In genomic region chr12:50545783-50546182, GRCh38 we compare ENCODE assay signal across 12 cellular contexts. TPM values are rescaled to one million over a fixed set of nuclear protein-coding genes. Genes with fewer than 3 reads are reported as not detected.
DNase-seq lines count a peak whose midpoint lies in the region; ATAC-seq and TF ChIP-seq lines count a peak whose summit lies in the region.
"Had no signal": no experiment of that assay in that cellular context is flagged by ENCODE, and none has a peak within 500 bp of the region (broad histone marks: within the 10 kb centered on the region; RNA-seq: fewer than 3 reads in every experiment).

No MANE protein-coding gene starts in this region.

- H3K4me3 Mint-ChIP-seq in Calu3 (ENCODE audit: low read depth, unreplicated experiment) (no peak overlapping the region), nephron progenitor cell (no peak overlapping the region)

- H3K9me3 ChIP-seq in colonic mucosa: no peaks in the 10 kb centered on the region

- intact Hi-C loops in Calu3 (cut with micrococcal nuclease; ENCODE audit: unreplicated experiment) (loop anchor here (5.0 kb wide), 1 partner anchor 38 kb away; no protein-coding TSS in a partner anchor), colonic mucosa (cut with DNase I) (no loop called here)

- H3K9me3 Mint-ChIP-seq in Calu3 (ENCODE audit: low read depth, unreplicated experiment): no peaks in the 10 kb centered on the region
- H3K9me3 Mint-ChIP-seq in nephron progenitor cell: no peaks in the 10 kb centered on the region

- CTCF ChIA-PET in Calu3 (lab: Charles Lee): interaction anchor here (0.6 to 0.9 kb wide), 4 partner anchors 35 to 119 kb away, joined by 3 to 5 read pairs (median 3); no protein-coding TSS in a partner anchor

- no peak for ATAC-seq in HG02884 (IDR thresholded peaks at IDR 0.05; ENCODE audit: unreplicated experiment)
- no peak for ATAC-seq in HG03469 (IDR thresholded peaks at IDR 0.05; ENCODE audit: unreplicated experiment)

- peak; percentile 25 for DNase-seq in Calu3
- DNase-seq in MV-4-11 (lab: John Stamatoyannopoulos, UW): peak; percentile 74
- DNase-seq in colonic mucosa: peak; percentile 72
- no peak for DNase-seq in nephron progenitor cell
- DNase-seq in NCI-H2196 treated with DMSO at 0.1 percent for 48 hours (lab: John Stamatoyannopoulos, UW; ENCODE audit: unreplicated experiment): no peak
- no peak for DNase-seq in activated naive CD4-positive, alpha-beta T cell (lab: John Stamatoyannopoulos, UW)
- DNase-seq: NCI-H1436 treated with DMSO at 0.1 percent for 48 hours; NK-92 treated with Interleukin-12 subunit alpha and Interleukin-12 subunit beta, amount 100 ng/mL, for 24 hours; T-helper 2 cell had no signal

- no peak overlapping the region for H3K4me3 ChIP-seq in colonic mucosa
- H3K4me3 ChIP-seq: BLaER1 treated with 17β-estradiol and CSF1 and Interleukin-3, amounts not matched to agents 10 nM and 100 nM had no signal

- peaks cover 3% of the 10 kb centered on the region for H3K4me1 ChIP-seq in colonic mucosa

- H3K27ac Mint-ChIP-seq in Calu3 (ENCODE audit: unreplicated experiment) (peak overlapping the region; percentile 78), nephron progenitor cell (peak overlapping the region; percentile 37)

- H3K36me3 Mint-ChIP-seq in Calu3 (ENCODE audit: insufficient read depth, unreplicated experiment) (peaks cover 12% of the 10 kb centered on the region), nephron progenitor cell (ENCODE audit: low read depth) (no peaks in the 10 kb centered on the region)

- peak overlapping the region; percentile 66 for H3K27ac ChIP-seq in colonic mucosa

- H3K9ac ChIP-seq in colonic mucosa (ENCODE audit: low read depth in 2 of 2, low read length in 2 of 2): peak overlapping the region in 1 of 2 donors; percentile 53
- H3K9ac ChIP-seq: BLaER1 treated with 17β-estradiol and CSF1 and Interleukin-3, amounts not matched to agents 10 nM and 100 nM had no signal

- no peaks in the 10 kb centered on the region for H3K27me3 Mint-ChIP-seq in Calu3 (ENCODE audit: unreplicated experiment)
- H3K27me3 Mint-ChIP-seq in nephron progenitor cell (ENCODE audit: low read depth, poor library complexity): no peaks in the 10 kb centered on the region

- BruUV-seq in Calu3 (replicated peaks; lab: Mats Ljungman, UMichigan): no TSS peak

- TF ChIP-seq CTCF in Calu3 (IDR thresholded peaks at IDR 0.05; ENCODE audit: unreplicated experiment) (no peak), colonic mucosa (IDR thresholded peaks at IDR 0.05) (no peak), nephron progenitor cell (IDR thresholded peaks at IDR 0.05) (no peak)

- no peaks in the 10 kb centered on the region for H3K36me3 ChIP-seq in colonic mucosa

- no peaks in the 10 kb centered on the region for H3K27me3 ChIP-seq in colonic mucosa
- H3K27me3 ChIP-seq: BLaER1 treated with 17β-estradiol and CSF1 and Interleukin-3, amounts not matched to agents 10 nM and 100 nM had no signal

- peaks cover 21% of the 10 kb centered on the region for H3K4me1 Mint-ChIP-seq in Calu3 (ENCODE audit: low read depth, unreplicated experiment)
- peaks cover 12% of the 10 kb centered on the region for H3K4me1 Mint-ChIP-seq in nephron progenitor cell

RNA-seq across cellular contexts. Expression of gene DIP2B, which starts 41.0 kb away (rescaled TPM):
- total RNA-seq in Calu3 (2022) (22.8 and 24.5 TPM in 2 replicates), colonic mucosa (10 to 100 TPM; 34.3 to 36.8 TPM)

Comparison
In these comparisons a context has a peak if more than half of its experiments do, and no peak if none do; other contexts are left out.
1. DNase-seq: peak in Calu3 (single experiment), MV-4-11 (single experiment) and colonic mucosa (single experiment); none in nephron progenitor cell (single experiment), NCI-H2196 treated with DMSO at 0.1 percent for 48 hours (single experiment) and activated naive CD4-positive, alpha-beta T cell (0 of 4).